26 cellular contexts compared by ENCODE assay signal in genomic region chr2:18154259-18154658, GRCh38.
DNase-seq lines count a peak whose midpoint lies in the region; FAIRE-seq and TF ChIP-seq lines count a peak whose summit lies in the region.
"Had no signal": no experiment of that assay in that cellular context is flagged by ENCODE, and none has a peak within 500 bp of the region (broad histone marks: within the 10 kb centered on the region; RNA-seq: fewer than 3 reads in every experiment).

No MANE protein-coding gene starts in this region.

- intact Hi-C loops in dorsolateral prefrontal cortex (cut with DNase I) = loop anchor here in 1 of 2 donors (5.0 kb wide), 1 partner anchor 302 kb away; no protein-coding TSS in a partner anchor
- intact Hi-C loops in head of caudate nucleus (cut with DNase I) = loop anchor here (5.0 kb wide), 1 partner anchor 302 kb away; no protein-coding TSS in a partner anchor

- H3K79me2 ChIP-seq in keratinocyte (ENCODE audit: control insufficient read depth, insufficient read depth, low read length) = no peaks in the 10 kb centered on the region

- no peaks in the 10 kb centered on the region for H3K9me3 ChIP-seq in keratinocyte (ENCODE audit: control insufficient read depth, low read depth, low read length)
- H3K9me3 ChIP-seq: heart right ventricle, stomach, tibial artery had no signal

- H3K4me1 ChIP-seq in keratinocyte (ENCODE audit: control insufficient read depth, extremely low read depth, insufficient read depth, low read length) = peaks cover 14% of the 10 kb centered on the region
- H3K4me1 ChIP-seq: stomach, tibial artery had no signal

- H3K4me2 ChIP-seq in keratinocyte (ENCODE audit: control insufficient read depth, extremely low read depth, insufficient read depth, low read depth, low read length) = peak overlapping the region; percentile 27

- H3K27ac ChIP-seq in keratinocyte (ENCODE audit: control insufficient read depth, insufficient read depth, low read length) (peak overlapping the region; percentile 53), dorsolateral prefrontal cortex (no peak overlapping the region)
- H3K27ac ChIP-seq: heart right ventricle, stomach, tibial artery, WERI-Rb-1 had no signal

- no peak overlapping the region for H3K9ac ChIP-seq in keratinocyte (ENCODE audit: control insufficient read depth, extremely low read depth, insufficient read depth, low read length)

- no peaks in the 10 kb centered on the region for H3K36me3 ChIP-seq in keratinocyte (ENCODE audit: control insufficient read depth in 2 of 2, extremely low read depth in 1 of 2, insufficient read depth in 2 of 2, low read length in 2 of 2)
- H3K36me3 ChIP-seq: heart right ventricle, stomach, tibial artery, WERI-Rb-1 had no signal

- DNase-seq in A172 (ENCODE audit: low spot score) (peak; percentile 96), LHCN-M2 (ENCODE audit: low read depth) (peak; percentile 73), SW480 (ENCODE audit: low spot score) (peak; percentile 94), keratinocyte (ENCODE audit: low read depth, low spot score) (peak; percentile 63), dorsolateral prefrontal cortex (no peak), head of caudate nucleus (no peak), NAMALWA (ENCODE audit: low spot score) (no peak)
- no peak for DNase-seq in activated CD4-positive, alpha-beta T cell treated with anti-CD3 and anti-CD28 coated beads for 4 hours
- DNase-seq: 8988T; activated CD4-positive, alpha-beta T cell treated with anti-CD3 and anti-CD28 coated beads, Interleukin-2, amount 10 ng/mL, durations not matched to agents 7 days and 5 days; activated CD8-positive, alpha-beta memory T cell treated with anti-CD3 and anti-CD28 coated beads, Interleukin-2, amount 10 ng/mL, durations not matched to agents 7 days and 5 days; activated naive CD8-positive, alpha-beta T cell treated with anti-CD3 and anti-CD28 coated beads, Interleukin-2, amount 50 U/mL, for 24 hours; activated T-cell treated with anti-CD3 and anti-CD28 coated beads, Interleukin-2, amount 50 U/mL, for 48 hours; CD4-positive, CD25-positive, alpha-beta regulatory T cell; heart right ventricle; IMR-90; left cardiac atrium; mesenchymal stem cell; NCI-H1417; NCI-H2081; OCI-M1; SHP77; stomach; tibial artery; WERI-Rb-1 had no signal

- H3K27me3 ChIP-seq in keratinocyte (ENCODE audit: control insufficient read depth, extremely low read depth, insufficient read depth, low read length) (no peaks in the 10 kb centered on the region), dorsolateral prefrontal cortex (peaks cover 0 to 12% (median 0%) of the 10 kb centered on the region in 45 donors)
- H3K27me3 ChIP-seq: stomach, tibial artery had no signal

- H3K4me3 ChIP-seq in keratinocyte (ENCODE audit: control insufficient read depth in 2 of 3, extremely low read depth in 1 of 3, insufficient read depth in 2 of 3, low read depth in 1 of 3, low read length in 3 of 3) = no peak overlapping the region
- H3K4me3 ChIP-seq in dorsolateral prefrontal cortex = no peak overlapping the region
- H3K4me3 ChIP-seq: GM12878, heart right ventricle, stomach, tibial artery had no signal

- H4K20me1 ChIP-seq in keratinocyte (ENCODE audit: control insufficient read depth, extremely low read depth, insufficient read depth, low read length) = no peaks in the 10 kb centered on the region

- dilution Hi-C loops in keratinocyte (cut with MboI; ENCODE audit: extremely low pct_ligation_motif_present, low sequenced_read_pairs) = no loop called here

- H3K9me1 ChIP-seq in keratinocyte (ENCODE audit: control insufficient read depth, extremely low read depth, insufficient read depth, low read length) = no peaks in the 10 kb centered on the region

- TF ChIP-seq CTCF in keratinocyte (optimal IDR thresholded peaks at IDR 0.05 in 1 of 3, IDR thresholded peaks at IDR 0.05 in 1 of 3, conservative IDR thresholded peaks at IDR 0.05 in 1 of 3; ENCODE audit: extremely low read depth in 1 of 3, insufficient read depth in 2 of 3, low read length in 3 of 3) = no peak
- no peak for TF ChIP-seq CTCF in dorsolateral prefrontal cortex (IDR thresholded peaks at IDR 0.05 in 54 of 56, conservative IDR thresholded peaks at IDR 0.05 in 2 of 56; ENCODE audit: low read depth in 1 of 56, partially characterized antibody in 56 of 56)

- no peak overlapping the region for H2AFZ ChIP-seq in keratinocyte (ENCODE audit: control insufficient read depth, low read length)

- FAIRE-seq in keratinocyte (lab: Jason Lieb, UNC) = peak; percentile 88
- FAIRE-seq: GM12878 had no signal

Comparison
In these comparisons a context has a peak if more than half of its experiments do, and no peak if none do; other contexts are left out.
1. DNase-seq: peak in A172 (single experiment), LHCN-M2 (single experiment), SW480 (single experiment) and keratinocyte (single experiment); none in dorsolateral prefrontal cortex (0 of 10), head of caudate nucleus (0 of 42), activated CD4-positive, alpha-beta T cell treated with anti-CD3 and anti-CD28 coated beads for 4 hours (0 of 2) and NAMALWA (single experiment).